In genomic region chr1:44112486-44112885, GRCh38 we compare ENCODE assay signal across 3 cellular contexts.
TF ChIP-seq lines count a peak whose summit lies in the region.

No MANE protein-coding gene starts in this region.

TF ChIP-seq in SK-N-SH, 30 proteins besides CTCF, POLR2A, EP300 and RAD21 (continues in another document):
- TF ChIP-seq ZBTB33 (IDR thresholded peaks at IDR 0.05; ENCODE audit: borderline replicate concordance, low read depth) (no peak), RCOR1 (IDR thresholded peaks at IDR 0.05; ENCODE audit: low read length) (no peak), USF1 (IDR thresholded peaks at IDR 0.05; ENCODE audit: borderline replicate concordance, low read depth) (no peak), SIN3A (IDR thresholded peaks at IDR 0.05; ENCODE audit: borderline replicate concordance, low read depth, low read length) (no peak), RXRA (IDR thresholded peaks at IDR 0.05; ENCODE audit: borderline replicate concordance, low read depth) (no peak), REST (IDR thresholded peaks at IDR 0.05; ENCODE audit: low read depth, low read length) (no peak), GATA2 (CRISPR knock-in tag; IDR thresholded peaks at IDR 0.05) (no peak), MEF2A (IDR thresholded peaks at IDR 0.05; ENCODE audit: borderline replicate concordance, low read depth) (no peak), FOXJ3 (CRISPR knock-in tag; IDR thresholded peaks at IDR 0.05) (no peak)
- TF ChIP-seq, protein P1, sequence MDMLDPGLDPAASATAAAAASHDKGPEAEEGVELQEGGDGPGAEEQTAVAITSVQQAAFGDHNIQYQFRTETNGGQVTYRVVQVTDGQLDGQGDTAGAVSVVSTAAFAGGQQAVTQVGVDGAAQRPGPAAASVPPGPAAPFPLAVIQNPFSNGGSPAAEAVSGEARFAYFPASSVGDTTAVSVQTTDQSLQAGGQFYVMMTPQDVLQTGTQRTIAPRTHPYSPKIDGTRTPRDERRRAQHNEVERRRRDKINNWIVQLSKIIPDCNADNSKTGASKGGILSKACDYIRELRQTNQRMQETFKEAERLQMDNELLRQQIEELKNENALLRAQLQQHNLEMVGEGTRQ (IDR thresholded peaks at IDR 0.05; ENCODE audit: borderline replicate concordance, low read depth, low read length) = no peak

TF ChIP-seq in SK-N-SH treated with all-trans-retinoic acid at 6 μM for 48 hours, 23 proteins besides CTCF, POLR2A, EP300 and RAD21:
- no peak for TF ChIP-seq ZNF8 (CRISPR knock-in tag; IDR thresholded peaks at IDR 0.05)
- no peak for TF ChIP-seq ZFP3 (CRISPR knock-in tag; IDR thresholded peaks at IDR 0.05)
- TF ChIP-seq ZC3H10 (CRISPR knock-in tag; IDR thresholded peaks at IDR 0.05) = no peak
- no peak for TF ChIP-seq ZNF70 (CRISPR knock-in tag; IDR thresholded peaks at IDR 0.05)
- no peak for TF ChIP-seq TOX (CRISPR knock-in tag; IDR thresholded peaks at IDR 0.05; ENCODE audit: borderline replicate concordance)
- no peak for TF ChIP-seq OSR1 (CRISPR knock-in tag; IDR thresholded peaks at IDR 0.05)
- TF ChIP-seq SNAI2 (CRISPR knock-in tag; IDR thresholded peaks at IDR 0.05) = no peak
- TF ChIP-seq CSDC2 (CRISPR knock-in tag; IDR thresholded peaks at IDR 0.05) = no peak
- no peak for TF ChIP-seq ESRRG (CRISPR knock-in tag; IDR thresholded peaks at IDR 0.05)
- TF ChIP-seq ISL1 (CRISPR knock-in tag; IDR thresholded peaks at IDR 0.05) = no peak
- TF ChIP-seq, protein P2, sequence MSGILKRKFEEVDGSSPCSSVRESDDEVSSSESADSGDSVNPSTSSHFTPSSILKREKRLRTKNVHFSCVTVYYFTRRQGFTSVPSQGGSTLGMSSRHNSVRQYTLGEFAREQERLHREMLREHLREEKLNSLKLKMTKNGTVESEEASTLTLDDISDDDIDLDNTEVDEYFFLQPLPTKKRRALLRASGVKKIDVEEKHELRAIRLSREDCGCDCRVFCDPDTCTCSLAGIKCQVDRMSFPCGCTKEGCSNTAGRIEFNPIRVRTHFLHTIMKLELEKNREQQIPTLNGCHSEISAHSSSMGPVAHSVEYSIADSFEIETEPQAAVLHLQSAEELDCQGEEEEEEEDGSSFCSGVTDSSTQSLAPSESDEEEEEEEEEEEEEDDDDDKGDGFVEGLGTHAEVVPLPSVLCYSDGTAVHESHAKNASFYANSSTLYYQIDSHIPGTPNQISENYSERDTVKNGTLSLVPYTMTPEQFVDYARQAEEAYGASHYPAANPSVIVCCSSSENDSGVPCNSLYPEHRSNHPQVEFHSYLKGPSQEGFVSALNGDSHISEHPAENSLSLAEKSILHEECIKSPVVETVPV (CRISPR knock-in tag; IDR thresholded peaks at IDR 0.05) = no peak
- no peak for TF ChIP-seq POU6F1 (CRISPR knock-in tag; IDR thresholded peaks at IDR 0.05; ENCODE audit: borderline replicate concordance, low read depth)
- TF ChIP-seq PPARA (CRISPR knock-in tag; IDR thresholded peaks at IDR 0.05; ENCODE audit: borderline replicate concordance) = no peak
- TF ChIP-seq, protein P3, sequence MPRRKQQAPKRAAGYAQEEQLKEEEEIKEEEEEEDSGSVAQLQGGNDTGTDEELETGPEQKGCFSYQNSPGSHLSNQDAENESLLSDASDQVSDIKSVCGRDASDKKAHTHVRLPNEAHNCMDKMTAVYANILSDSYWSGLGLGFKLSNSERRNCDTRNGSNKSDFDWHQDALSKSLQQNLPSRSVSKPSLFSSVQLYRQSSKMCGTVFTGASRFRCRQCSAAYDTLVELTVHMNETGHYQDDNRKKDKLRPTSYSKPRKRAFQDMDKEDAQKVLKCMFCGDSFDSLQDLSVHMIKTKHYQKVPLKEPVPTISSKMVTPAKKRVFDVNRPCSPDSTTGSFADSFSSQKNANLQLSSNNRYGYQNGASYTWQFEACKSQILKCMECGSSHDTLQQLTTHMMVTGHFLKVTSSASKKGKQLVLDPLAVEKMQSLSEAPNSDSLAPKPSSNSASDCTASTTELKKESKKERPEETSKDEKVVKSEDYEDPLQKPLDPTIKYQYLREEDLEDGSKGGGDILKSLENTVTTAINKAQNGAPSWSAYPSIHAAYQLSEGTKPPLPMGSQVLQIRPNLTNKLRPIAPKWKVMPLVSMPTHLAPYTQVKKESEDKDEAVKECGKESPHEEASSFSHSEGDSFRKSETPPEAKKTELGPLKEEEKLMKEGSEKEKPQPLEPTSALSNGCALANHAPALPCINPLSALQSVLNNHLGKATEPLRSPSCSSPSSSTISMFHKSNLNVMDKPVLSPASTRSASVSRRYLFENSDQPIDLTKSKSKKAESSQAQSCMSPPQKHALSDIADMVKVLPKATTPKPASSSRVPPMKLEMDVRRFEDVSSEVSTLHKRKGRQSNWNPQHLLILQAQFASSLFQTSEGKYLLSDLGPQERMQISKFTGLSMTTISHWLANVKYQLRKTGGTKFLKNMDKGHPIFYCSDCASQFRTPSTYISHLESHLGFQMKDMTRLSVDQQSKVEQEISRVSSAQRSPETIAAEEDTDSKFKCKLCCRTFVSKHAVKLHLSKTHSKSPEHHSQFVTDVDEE (CRISPR knock-in tag; IDR thresholded peaks at IDR 0.05) = no peak
- TF ChIP-seq ZNF565 (CRISPR knock-in tag; conservative IDR thresholded peaks at IDR 0.05; ENCODE audit: low read depth) = no peak
- TF ChIP-seq, protein P4, sequence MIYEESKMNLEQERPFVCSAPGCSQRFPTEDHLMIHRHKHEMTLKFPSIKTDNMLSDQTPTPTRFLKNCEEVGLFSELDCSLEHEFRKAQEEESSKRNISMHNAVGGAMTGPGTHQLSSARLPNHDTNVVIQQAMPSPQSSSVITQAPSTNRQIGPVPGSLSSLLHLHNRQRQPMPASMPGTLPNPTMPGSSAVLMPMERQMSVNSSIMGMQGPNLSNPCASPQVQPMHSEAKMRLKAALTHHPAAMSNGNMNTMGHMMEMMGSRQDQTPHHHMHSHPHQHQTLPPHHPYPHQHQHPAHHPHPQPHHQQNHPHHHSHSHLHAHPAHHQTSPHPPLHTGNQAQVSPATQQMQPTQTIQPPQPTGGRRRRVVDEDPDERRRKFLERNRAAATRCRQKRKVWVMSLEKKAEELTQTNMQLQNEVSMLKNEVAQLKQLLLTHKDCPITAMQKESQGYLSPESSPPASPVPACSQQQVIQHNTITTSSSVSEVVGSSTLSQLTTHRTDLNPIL (CRISPR knock-in tag; IDR thresholded peaks at IDR 0.05; ENCODE audit: low read depth) = no peak

TF ChIP-seq in HepG2, 621 proteins besides CTCF, POLR2A, EP300 and RAD21:
- TF ChIP-seq MAF1 (CRISPR knock-in tag; IDR thresholded peaks at IDR 0.05; ENCODE audit: borderline replicate concordance) = no peak
- TF ChIP-seq ZFP90 (CRISPR knock-in tag; IDR thresholded peaks at IDR 0.05; ENCODE audit: borderline replicate concordance) = no peak
- no peak for TF ChIP-seq NR2F6 (IDR thresholded peaks at IDR 0.05)
- TF ChIP-seq NR2F6 (CRISPR knock-in tag; IDR thresholded peaks at IDR 0.05) = no peak
- TF ChIP-seq ELF1 (CRISPR knock-in tag; IDR thresholded peaks at IDR 0.05) = no peak
- TF ChIP-seq KDM2A (CRISPR knock-in tag; IDR thresholded peaks at IDR 0.05; ENCODE audit: borderline replicate concordance, low read depth) = no peak
- TF ChIP-seq KLF9 (CRISPR knock-in tag; IDR thresholded peaks at IDR 0.05; ENCODE audit: low read depth) = no peak
- TF ChIP-seq, protein P5, sequence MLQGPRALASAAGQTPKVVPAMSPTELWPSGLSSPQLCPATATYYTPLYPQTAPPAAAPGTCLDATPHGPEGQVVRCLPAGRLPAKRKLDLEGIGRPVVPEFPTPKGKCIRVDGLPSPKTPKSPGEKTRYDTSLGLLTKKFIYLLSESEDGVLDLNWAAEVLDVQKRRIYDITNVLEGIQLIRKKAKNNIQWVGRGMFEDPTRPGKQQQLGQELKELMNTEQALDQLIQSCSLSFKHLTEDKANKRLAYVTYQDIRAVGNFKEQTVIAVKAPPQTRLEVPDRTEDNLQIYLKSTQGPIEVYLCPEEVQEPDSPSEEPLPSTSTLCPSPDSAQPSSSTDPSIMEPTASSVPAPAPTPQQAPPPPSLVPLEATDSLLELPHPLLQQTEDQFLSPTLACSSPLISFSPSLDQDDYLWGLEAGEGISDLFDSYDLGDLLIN (CRISPR knock-in tag; IDR thresholded peaks at IDR 0.05; ENCODE audit: borderline replicate concordance) = no peak
- TF ChIP-seq, protein P6, sequence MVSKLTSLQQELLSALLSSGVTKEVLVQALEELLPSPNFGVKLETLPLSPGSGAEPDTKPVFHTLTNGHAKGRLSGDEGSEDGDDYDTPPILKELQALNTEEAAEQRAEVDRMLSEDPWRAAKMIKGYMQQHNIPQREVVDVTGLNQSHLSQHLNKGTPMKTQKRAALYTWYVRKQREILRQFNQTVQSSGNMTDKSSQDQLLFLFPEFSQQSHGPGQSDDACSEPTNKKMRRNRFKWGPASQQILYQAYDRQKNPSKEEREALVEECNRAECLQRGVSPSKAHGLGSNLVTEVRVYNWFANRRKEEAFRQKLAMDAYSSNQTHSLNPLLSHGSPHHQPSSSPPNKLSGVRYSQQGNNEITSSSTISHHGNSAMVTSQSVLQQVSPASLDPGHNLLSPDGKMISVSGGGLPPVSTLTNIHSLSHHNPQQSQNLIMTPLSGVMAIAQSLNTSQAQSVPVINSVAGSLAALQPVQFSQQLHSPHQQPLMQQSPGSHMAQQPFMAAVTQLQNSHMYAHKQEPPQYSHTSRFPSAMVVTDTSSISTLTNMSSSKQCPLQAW (CRISPR knock-in tag; IDR thresholded peaks at IDR 0.05) = no peak
- TF ChIP-seq POLR2AphosphoS5 (IDR thresholded peaks at IDR 0.05; ENCODE audit: low read depth, low read length) = no peak
- TF ChIP-seq ZNF577 (CRISPR knock-in tag; IDR thresholded peaks at IDR 0.05; ENCODE audit: borderline replicate concordance, low read depth) = no peak
